In genomic region chr18:56913970-56914369, GRCh38 we compare ENCODE assay signal across 16 cellular contexts.
"Had no signal": no experiment of that assay in that cellular context is flagged by ENCODE, and none has a peak within 500 bp of the region (broad histone marks: within the 10 kb centered on the region; RNA-seq: fewer than 3 reads in every experiment).

No MANE protein-coding gene starts in this region.

- H3K36me3 Mint-ChIP-seq: natural killer cell had no signal

- H3K27me3 ChIP-seq: adrenal gland, sigmoid colon had no signal

- H3K27me3 Mint-ChIP-seq: activated CD4-positive, alpha-beta T cell treated with anti-CD3 and anti-CD28 coated beads for 36 hours; dendritic cell treated with granulocyte-macrophage colony-stimulating factor and Interleukin-4, amounts not matched to agents 40 ng/mL and 50 ng/mL, for 4 days; stimulated activated memory B cell treated with anti-CD40 and anti-IgM and Interleukin-4, amounts not matched to agents 10 μg/mL and 1 μg/mL and 100 μg/mL, for 72 hours had no signal

- H3K9me3 ChIP-seq: adrenal gland, sigmoid colon had no signal

- H3K9ac ChIP-seq: parathyroid adenoma had no signal

- H3K4me1 ChIP-seq: adrenal gland, parathyroid adenoma, sigmoid colon had no signal

- H3K4me1 Mint-ChIP-seq: activated CD4-positive, alpha-beta T cell treated with anti-CD3 and anti-CD28 coated beads for 36 hours; stimulated activated memory B cell treated with anti-CD40 and anti-IgM and Interleukin-4, amounts not matched to agents 10 μg/mL and 1 μg/mL and 100 μg/mL, for 72 hours had no signal

- H3K36me3 ChIP-seq: adrenal gland, sigmoid colon had no signal

- H3K79me2 ChIP-seq: parathyroid adenoma had no signal

- H3K27ac Mint-ChIP-seq: activated CD4-positive, alpha-beta T cell treated with anti-CD3 and anti-CD28 coated beads for 36 hours; activated naive CD4-positive, alpha-beta T cell treated with anti-CD3 and anti-CD28 coated beads, Interleukin-2, amount 50 U/mL, for 72 hours; activated T-helper 1 cell treated with anti-CD3 and anti-CD28 coated beads, Interleukin-12 subunit alpha, Interleukin-12 subunit beta, Interleukin-2, Interleukin-4 antibody, amounts not matched to agents 30 ng/mL and 10 ng/mL and 1 ng/mL, durations not matched to agents 14 hours and 24 hours and 36 hours; dendritic cell treated with granulocyte-macrophage colony-stimulating factor and Interleukin-4, amounts not matched to agents 40 ng/mL and 50 ng/mL, for 4 days; stimulated activated memory B cell treated with anti-CD40 and anti-IgM and Interleukin-4, amounts not matched to agents 10 μg/mL and 1 μg/mL and 100 μg/mL, for 72 hours had no signal

- H3K9me3 Mint-ChIP-seq: activated naive CD4-positive, alpha-beta T cell treated with anti-CD3 and anti-CD28 coated beads, Interleukin-2, amount 50 U/mL, for 72 hours; activated T-helper 1 cell treated with anti-CD3 and anti-CD28 coated beads, Interleukin-12 subunit alpha, Interleukin-12 subunit beta, Interleukin-2, Interleukin-4 antibody, amounts not matched to agents 30 ng/mL and 10 ng/mL and 1 ng/mL, durations not matched to agents 14 hours and 24 hours and 36 hours; dendritic cell treated with granulocyte-macrophage colony-stimulating factor and Interleukin-4, amounts not matched to agents 40 ng/mL and 50 ng/mL, for 4 days; natural killer cell; stimulated activated memory B cell treated with anti-CD40 and anti-IgM and Interleukin-4, amounts not matched to agents 10 μg/mL and 1 μg/mL and 100 μg/mL, for 72 hours had no signal

- H3K4me3 Mint-ChIP-seq: activated CD4-positive, alpha-beta T cell treated with anti-CD3 and anti-CD28 coated beads for 36 hours; activated T-helper 1 cell treated with anti-CD3 and anti-CD28 coated beads, Interleukin-12 subunit alpha, Interleukin-12 subunit beta, Interleukin-2, Interleukin-4 antibody, amounts not matched to agents 30 ng/mL and 10 ng/mL and 1 ng/mL, durations not matched to agents 14 hours and 24 hours and 36 hours; dendritic cell treated with granulocyte-macrophage colony-stimulating factor and Interleukin-4, amounts not matched to agents 40 ng/mL and 50 ng/mL, for 4 days; natural killer cell; stimulated activated memory B cell treated with anti-CD40 and anti-IgM and Interleukin-4, amounts not matched to agents 10 μg/mL and 1 μg/mL and 100 μg/mL, for 72 hours had no signal

- H3K27ac ChIP-seq: adrenal gland, epithelial cell of prostate, parathyroid adenoma, sigmoid colon had no signal

- H2AFZ ChIP-seq: parathyroid adenoma had no signal

- H3K4me3 ChIP-seq: adrenal gland, sigmoid colon had no signal

- DNase-seq: activated CD4-positive, alpha-beta T cell treated with anti-CD3 and anti-CD28 coated beads for 36 hours; activated CD4-positive, alpha-beta T cell treated with anti-CD3 and anti-CD28 coated beads, Interleukin-2, amount 50 U/mL, for 48 hours; activated gamma-delta T cell treated with Interleukin-2 at 50 U/mL for 16 hours; activated T-cell treated with anti-CD3 and anti-CD28 coated beads for 4 hours; adrenal gland; effector CD8-positive, alpha-beta T cell; foreskin fibroblast; natural killer cell; sigmoid colon; stimulated activated CD4-positive, alpha-beta T cell treated with anti-CD3 and anti-CD28 coated beads, Interleukin-4, amount 100 ng/mL, for 4 hours had no signal

- ATAC-seq: activated CD4-positive, alpha-beta T cell treated with anti-CD3 and anti-CD28 coated beads for 36 hours; activated naive CD4-positive, alpha-beta T cell treated with anti-CD3 and anti-CD28 coated beads, Interleukin-2, amount 50 U/mL, for 72 hours; stimulated activated memory B cell treated with anti-CD40 and anti-IgM and Interleukin-4, amounts not matched to agents 10 μg/mL and 1 μg/mL and 100 μg/mL, for 72 hours had no signal
